Comparison of ENCODE assay signal across 33 cellular contexts in genomic region chr7:159105066-159105780, GRCh38. TPM values are rescaled to one million over a fixed set of nuclear protein-coding genes. Genes with fewer than 3 reads are reported as not detected.
DNase-seq lines count a peak whose midpoint lies in the region; ATAC-seq and TF ChIP-seq lines count a peak whose summit lies in the region.
"Had no signal": no experiment of that assay in that cellular context is flagged by ENCODE, and none has a peak within 500 bp of the region (broad histone marks: within the 10 kb centered on the region; RNA-seq: fewer than 3 reads in every experiment).

No MANE protein-coding gene starts in this region.

- H2BK120ac ChIP-seq in mesendoderm (ENCODE audit: low read depth, low read length) = no peak overlapping the region

- no peak overlapping the region for H3K4me2 ChIP-seq in mesendoderm (ENCODE audit: low read length)
- H3K4me2 ChIP-seq: hepatocyte, SK-N-SH had no signal

- no peak for ATAC-seq in activated CD4-positive, CD25-positive, alpha-beta regulatory T cell treated with anti-CD3 and anti-CD28 coated beads, Interleukin-2, amount 50 U/mL, for 24 hours
- no peak for ATAC-seq in activated T-helper 17 cell treated with anti-CD3 and anti-CD28 coated beads, Interleukin-2, amount 50 U/mL, for 72 hours (replicated peaks)

- peak overlapping the region; percentile 44 for H3K56ac ChIP-seq in mesendoderm (ENCODE audit: low read length)

- H3K18ac ChIP-seq in mesendoderm (ENCODE audit: low read length) = peak overlapping the region; percentile 33

- peak overlapping the region; percentile 5 for H3K4ac ChIP-seq in mesendoderm (ENCODE audit: low read depth, low read length)

- H3K27me3 Mint-ChIP-seq in activated T-helper 17 cell treated with anti-CD3 and anti-CD28 coated beads, Interleukin-2, amount 50 U/mL, for 72 hours = peaks cover 4% of the 10 kb centered on the region
- H3K27me3 Mint-ChIP-seq in activated CD4-positive, alpha-beta T cell treated with anti-CD3 and anti-CD28 coated beads, Interleukin-2, amount 10 ng/mL, durations not matched to agents 24 days and 14 days = no peaks in the 10 kb centered on the region

- no peak overlapping the region for H4K8ac ChIP-seq in mesendoderm (ENCODE audit: low read depth, low read length)

- H4K5ac ChIP-seq in mesendoderm (ENCODE audit: low read length) = no peak overlapping the region

- H3K79me2 ChIP-seq in mesendoderm (ENCODE audit: control insufficient read depth, insufficient read depth, low read length) = no peaks in the 10 kb centered on the region
- H3K79me2 ChIP-seq: hepatocyte had no signal

- H3K9me3 Mint-ChIP-seq in activated T-helper 17 cell treated with anti-CD3 and anti-CD28 coated beads, Interleukin-2, amount 50 U/mL, for 72 hours = no peaks in the 10 kb centered on the region
- peaks cover 10% of the 10 kb centered on the region for H3K9me3 Mint-ChIP-seq in activated CD4-positive, alpha-beta T cell treated with anti-CD3 and anti-CD28 coated beads, Interleukin-2, amount 10 ng/mL, durations not matched to agents 24 days and 14 days
- H3K9me3 Mint-ChIP-seq: stimulated activated memory B cell treated with anti-CD40 and anti-IgM and Interleukin-4, amounts not matched to agents 10 μg/mL and 1 μg/mL and 100 μg/mL, for 72 hours had no signal

- no peaks in the 10 kb centered on the region for H3K9me3 ChIP-seq in tibial artery
- H3K9me3 ChIP-seq: adrenal gland, esophagus muscularis mucosa, testis had no signal

- no peak overlapping the region for H3K27ac Mint-ChIP-seq in activated T-helper 17 cell treated with anti-CD3 and anti-CD28 coated beads, Interleukin-2, amount 50 U/mL, for 72 hours
- H3K27ac Mint-ChIP-seq in activated CD4-positive, alpha-beta T cell treated with anti-CD3 and anti-CD28 coated beads, Interleukin-2, amount 10 ng/mL, durations not matched to agents 24 days and 14 days = no peak overlapping the region
- H3K27ac Mint-ChIP-seq: stimulated activated memory B cell treated with anti-CD40 and anti-IgM and Interleukin-4, amounts not matched to agents 10 μg/mL and 1 μg/mL and 100 μg/mL, for 72 hours had no signal

- no peak overlapping the region for H2BK15ac ChIP-seq in mesendoderm (replicated peaks; ENCODE audit: low read depth)

- no peak overlapping the region for H3K4me3 Mint-ChIP-seq in activated T-helper 17 cell treated with anti-CD3 and anti-CD28 coated beads, Interleukin-2, amount 50 U/mL, for 72 hours
- H3K4me3 Mint-ChIP-seq in activated CD4-positive, alpha-beta T cell treated with anti-CD3 and anti-CD28 coated beads, Interleukin-2, amount 10 ng/mL, durations not matched to agents 24 days and 14 days = no peak overlapping the region
- H3K4me3 Mint-ChIP-seq: stimulated activated memory B cell treated with anti-CD40 and anti-IgM and Interleukin-4, amounts not matched to agents 10 μg/mL and 1 μg/mL and 100 μg/mL, for 72 hours had no signal

- no peak overlapping the region for H3K4me3 ChIP-seq in mesendoderm (ENCODE audit: low read length)
- no peak overlapping the region for H3K4me3 ChIP-seq in tibial artery
- H3K4me3 ChIP-seq: adrenal gland, esophagus muscularis mucosa, hepatocyte, lung, neural progenitor cell, testis had no signal

- H2AK5ac ChIP-seq in mesendoderm (ENCODE audit: low read length) = no peak overlapping the region

- H3K79me1 ChIP-seq in mesendoderm (ENCODE audit: low read length) = no peaks in the 10 kb centered on the region

- peaks cover 11% of the 10 kb centered on the region for H3K4me1 ChIP-seq in mesendoderm (ENCODE audit: control insufficient read depth, low read depth, low read length)
- peaks cover 0 to 76% (median 44%) of the 10 kb centered on the region in 4 donors for H3K4me1 ChIP-seq in tibial artery
- H3K4me1 ChIP-seq: adrenal gland had no signal

- no peaks in the 10 kb centered on the region for H3K4me1 Mint-ChIP-seq in activated T-helper 17 cell treated with anti-CD3 and anti-CD28 coated beads, Interleukin-2, amount 50 U/mL, for 72 hours
- peaks cover 2% of the 10 kb centered on the region for H3K4me1 Mint-ChIP-seq in activated CD4-positive, alpha-beta T cell treated with anti-CD3 and anti-CD28 coated beads, Interleukin-2, amount 10 ng/mL, durations not matched to agents 24 days and 14 days
- H3K4me1 Mint-ChIP-seq: stimulated activated memory B cell treated with anti-CD40 and anti-IgM and Interleukin-4, amounts not matched to agents 10 μg/mL and 1 μg/mL and 100 μg/mL, for 72 hours had no signal

- H3K9ac ChIP-seq in mesendoderm (ENCODE audit: low read length) = no peak overlapping the region
- H3K9ac ChIP-seq: neural progenitor cell, SK-N-SH had no signal

- TF ChIP-seq CTCF in tibial artery (IDR thresholded peaks at IDR 0.05) = no peak

- H2BK5ac ChIP-seq in mesendoderm (ENCODE audit: low read length) = no peak overlapping the region

- intact Hi-C loops in cardiac septum (cut with DNase I) = no loop called here
- intact Hi-C loops in tibial artery (cut with DNase I; ENCODE audit: low total_unique reads) = no loop called here
- intact Hi-C loops in activated CD4-positive, alpha-beta T cell treated with anti-CD3 and anti-CD28 coated beads, Interleukin-2, amount 10 ng/mL, durations not matched to agents 24 days and 14 days (cut with micrococcal nuclease) = no loop called here

- H3K27me3 ChIP-seq in mesendoderm (ENCODE audit: insufficient read depth, low read length, poor library complexity) = no peaks in the 10 kb centered on the region
- no peaks in the 10 kb centered on the region for H3K27me3 ChIP-seq in tibial artery
- H3K27me3 ChIP-seq: brain microvascular endothelial cell, hepatocyte, neural progenitor cell, testis had no signal

- DNase-seq in activated CD4-positive, CD25-positive, alpha-beta regulatory T cell treated with anti-CD3 and anti-CD28 coated beads, Interleukin-2, amount 50 U/mL, for 72 hours = peak; percentile 6
- DNase-seq in cardiac septum (ENCODE audit: low spot score) (peak; percentile 68), mesendoderm (no peak), tibial artery (peak in 1 of 2 donors; percentile 53)
- DNase-seq in activated CD4-positive, alpha-beta T cell treated with anti-CD3 and anti-CD28 coated beads, Interleukin-2, amount 10 ng/mL, durations not matched to agents 24 days and 14 days = no peak
- no peak for DNase-seq in activated CD4-positive, alpha-beta T cell treated with anti-CD3 and anti-CD28 coated beads for 1 hour
- DNase-seq: activated CD4-positive, alpha-beta T cell treated with anti-CD3 and anti-CD28 coated beads, Interleukin-2, amount 50 U/mL, for 4 hours; activated CD8-positive, alpha-beta memory T cell treated with anti-CD3 and anti-CD28 coated beads, Interleukin-2, amount 50 U/mL, for 48 hours; activated gamma-delta T cell; adrenal gland; brain microvascular endothelial cell; EL; foreskin melanocyte; HCEC 1CT; IMR-90; NCI-H1092 treated with DMSO at 0.1 percent for 48 hours; NCI-H1930; NCI-H2227 treated with DMSO at 0.1 percent for 48 hours; NCI-H748 treated with DMSO at 0.1 percent for 48 hours; SK-N-SH; stimulated activated CD4-positive, alpha-beta T cell treated with anti-CD3 and anti-CD28 coated beads, Interleukin-4, amount 100 ng/mL, for 1 hour; testis had no signal

- no CpG with 5 or more reads among the region's 14 CpGs for WGBS in mesendoderm (ENCODE audit: extremely low coverage, insufficient coverage, low lambda C conversion rate)

- H3K23ac ChIP-seq in mesendoderm (ENCODE audit: low read length) = no peak overlapping the region

- H3K36me3 ChIP-seq in mesendoderm (ENCODE audit: control insufficient read depth, insufficient read depth, low read length) (no peaks in the 10 kb centered on the region), tibial artery (peaks cover 0 to 8% (median 6%) of the 10 kb centered on the region in 3 donors)
- H3K36me3 ChIP-seq: adrenal gland, brain microvascular endothelial cell, neural progenitor cell had no signal

- H3K27ac ChIP-seq in mesendoderm (ENCODE audit: low read depth, low read length) (no peak overlapping the region), tibial artery (peak overlapping the region; percentile 71 to 77)
- H3K27ac ChIP-seq: 22Rv1, adrenal gland, brain microvascular endothelial cell, hepatocyte, HL-60, neural progenitor cell, testis, VCaP had no signal

- no peaks in the 10 kb centered on the region for H3K36me3 Mint-ChIP-seq in activated T-helper 17 cell treated with anti-CD3 and anti-CD28 coated beads, Interleukin-2, amount 50 U/mL, for 72 hours (ENCODE audit: low read depth)
- H3K36me3 Mint-ChIP-seq in activated CD4-positive, alpha-beta T cell treated with anti-CD3 and anti-CD28 coated beads, Interleukin-2, amount 10 ng/mL, durations not matched to agents 24 days and 14 days (ENCODE audit: low read depth) = peaks cover 7% of the 10 kb centered on the region
- H3K36me3 Mint-ChIP-seq: stimulated activated memory B cell treated with anti-CD40 and anti-IgM and Interleukin-4, amounts not matched to agents 10 μg/mL and 1 μg/mL and 100 μg/mL, for 72 hours had no signal

RNA-seq across cellular contexts. Expression of gene VIPR2, which starts 39.4 kb away (rescaled TPM):
- total RNA-seq in cardiac septum = 23.2 TPM
- 0.35 TPM for polyA plus RNA-seq in mesendoderm (2013, experiment 1 of 2)
- polyA plus RNA-seq in mesendoderm (2013, experiment 2 of 2) = 0.29 TPM
- total RNA-seq in activated T-helper 17 cell treated with anti-CD3 and anti-CD28 coated beads, Interleukin-2, amount 50 U/mL, for 72 hours = 1 to 10 TPM in 1 of 2 donors, not detected in 1; 1.2 TPM
- 1.6 and 1.7 TPM in 2 replicates for total RNA-seq in activated CD4-positive, alpha-beta T cell treated with anti-CD3 and anti-CD28 coated beads, Interleukin-2, amount 10 ng/mL, durations not matched to agents 24 days and 14 days
- total RNA-seq: IMR-90, pulmonary artery endothelial cell had no signal
- polyA plus RNA-seq: IMR-90, SK-N-SH had no signal

Comparison
In these comparisons a context has a peak if more than half of its experiments do, and no peak if none do; other contexts are left out.
1. DNase-seq: peak in activated CD4-positive, CD25-positive, alpha-beta regulatory T cell treated with anti-CD3 and anti-CD28 coated beads, Interleukin-2, amount 50 U/mL, for 72 hours (single experiment) and cardiac septum (single experiment); none in mesendoderm (single experiment), activated CD4-positive, alpha-beta T cell treated with anti-CD3 and anti-CD28 coated beads, Interleukin-2, amount 10 ng/mL, durations not matched to agents 24 days and 14 days (single experiment) and activated CD4-positive, alpha-beta T cell treated with anti-CD3 and anti-CD28 coated beads for 1 hour (single experiment).